8 cellular contexts compared by ENCODE assay signal in the genomic region with DNA sequence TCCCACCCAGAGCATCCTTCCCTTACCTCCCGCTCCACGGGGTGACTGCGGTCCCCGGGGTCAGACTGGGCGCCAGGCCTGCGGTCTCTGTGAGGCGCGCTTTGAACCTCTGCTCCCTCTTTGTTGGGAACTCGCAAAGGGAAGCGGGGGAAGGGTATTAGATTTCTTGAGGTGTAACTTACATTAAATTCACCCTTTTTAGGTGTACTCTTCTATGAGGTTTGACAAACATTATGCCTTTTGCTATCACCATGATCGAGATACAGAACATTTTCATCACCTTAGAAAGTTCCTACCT. TPM values are rescaled to one million over a fixed set of nuclear protein-coding genes. Genes with fewer than 3 reads are reported as not detected.
A peak's percentile ranks its signal among the peaks of the same experiment; 100 is the strongest.
DNase-seq lines count a peak whose midpoint lies in the region; ATAC-seq and TF ChIP-seq lines count a peak whose summit lies in the region.

No MANE protein-coding gene starts in this region.

- CTCF ChIA-PET in IMR-90 (lab: Yijun Ruan, JAX) = interaction anchor here (0.8 to 1.7 kb wide), 4 partner anchors 15 to 174 kb away, joined by 3 to 4 read pairs (median 4); no protein-coding TSS in a partner anchor
- CTCF ChIA-PET in mammary epithelial cell (lab: Charles Lee; ENCODE audit: low non-redundant PET) = interaction anchor here (0.5 kb wide), 1 partner anchor 1333 kb away, joined by 5 read pairs; no protein-coding TSS in a partner anchor

- H3K4me3 ChIP-seq in AG09309 (ENCODE audit: control insufficient read depth, low read depth, low read length) (peak overlapping the region; percentile 65), IMR-90 (ENCODE audit: insufficient read depth, low read depth, low read length) (peak overlapping the region; percentile 87), mammary epithelial cell (replicated peaks in 1 of 3; ENCODE audit: insufficient read depth in 1 of 3, low read depth in 2 of 3, low read length in 3 of 3) (peak overlapping the region; percentile 81 to 95 (median 91)), muscle layer of duodenum (ENCODE audit: low read depth in 1 of 2, low read length in 2 of 2) (peak overlapping the region; percentile 91 to 96)

- in situ Hi-C loops in IMR-90 (cut with MboI; ENCODE audit: low sequenced_read_pairs) (loop anchor here (10.0 kb wide), 1 partner anchor 159 kb away; a partner anchor contains a TSS), mammary epithelial cell (cut with MboI; ENCODE audit: low sequenced_read_pairs in 2 of 2) (loop anchor here in 1 of 2 donors (25.0 kb wide), 1 partner anchor 307 kb away; a partner anchor contains a TSS)

- H3K4me2 ChIP-seq in IMR-90 (ENCODE audit: low read depth, low read length) (peak overlapping the region; percentile 68), mammary epithelial cell (ENCODE audit: insufficient read depth, low read depth, low read length) (peak overlapping the region; percentile 84)

- H3K14ac ChIP-seq in IMR-90 (replicated peaks; ENCODE audit: low read depth, low read length) = peak overlapping the region; percentile 86

- H3K27ac ChIP-seq in IMR-90 (ENCODE audit: insufficient read depth, low read length) = peak overlapping the region; percentile 78
- H3K27ac ChIP-seq in mammary epithelial cell (ENCODE audit: insufficient read depth, low read depth, low read length) = peak overlapping the region; percentile 76
- H3K27ac ChIP-seq in muscle layer of duodenum (ENCODE audit: low read length) = peak overlapping the region; percentile 64

- peak overlapping the region; percentile 83 for H4K91ac ChIP-seq in IMR-90 (ENCODE audit: insufficient read depth, low read depth, low read length)

- peak overlapping the region; percentile 83 for H3K56ac ChIP-seq in IMR-90 (ENCODE audit: extremely low read depth, insufficient read depth, low read length)

- H2AFZ ChIP-seq in IMR-90 (replicated peaks; ENCODE audit: low read length, poor library complexity) = peak overlapping the region; percentile 92
- peak overlapping the region; percentile 100 for H2AFZ ChIP-seq in mammary epithelial cell (ENCODE audit: low read depth, low read length)

- H3K79me2 ChIP-seq in mammary epithelial cell (ENCODE audit: insufficient read depth, low read length) = peaks cover 46% of the 10 kb centered on the region

- no peaks in the 10 kb centered on the region for H3K9me3 ChIP-seq in IMR-90 (ENCODE audit: control insufficient read depth, insufficient read depth, low read length)
- no peaks in the 10 kb centered on the region for H3K9me3 ChIP-seq in mammary epithelial cell (replicated peaks; ENCODE audit: insufficient read depth, low read length)
- H3K9me3 ChIP-seq in muscle layer of duodenum (ENCODE audit: control insufficient read depth in 1 of 2, low read length in 2 of 2) = no peaks in the 10 kb centered on the region

- peak overlapping the region; percentile 75 for H3K4ac ChIP-seq in IMR-90 (ENCODE audit: low read depth, low read length)

- H4K5ac ChIP-seq in IMR-90 (ENCODE audit: low read depth, low read length) = peak overlapping the region; percentile 33; the same call in 1 of the 2 replicates

- H3K79me1 ChIP-seq in IMR-90 (ENCODE audit: low read depth in 1 of 2, low read length in 2 of 2) = peaks cover 15 to 56% of the 10 kb centered on the region in 2 experiments

- no peak for DNase-seq in AG09309 (ENCODE audit: low read depth)
- no peak for DNase-seq in IMR-90
- no peak for DNase-seq in mammary epithelial cell
- DNase-seq in SKM-1 treated with dmso at 0.1 percent for 144 hours (lab: John Stamatoyannopoulos, UW; ENCODE audit: unreplicated experiment) = no peak
- no peak for DNase-seq in cerebellar nuclear complex (lab: John Stamatoyannopoulos, UW)
- DNase-seq in NCI-H748 (lab: John Stamatoyannopoulos, UW; ENCODE audit: unreplicated experiment) = no peak
- DNase-seq in amygdala (lab: John Stamatoyannopoulos, UW) = no peak

- TF ChIP-seq RAD21 in IMR-90 (IDR thresholded peaks at IDR 0.05; ENCODE audit: low read length) = no peak

- peak; percentile 38; the same call in 1 of the 2 replicates for ATAC-seq in IMR-90 (ENCODE audit: low read depth)

- no peak for TF ChIP-seq CTCF in AG09309 (IDR thresholded peaks at IDR 0.05; ENCODE audit: control insufficient read depth, insufficient read depth, low read depth, low read length, missing control alignments)
- no peak for TF ChIP-seq CTCF in IMR-90 (conservative IDR thresholded peaks at IDR 0.05; ENCODE audit: low read depth, low read length)
- no peak for TF ChIP-seq CTCF in mammary epithelial cell (conservative IDR thresholded peaks at IDR 0.05 in 1 of 2, IDR thresholded peaks at IDR 0.05 in 1 of 2; ENCODE audit: extremely low read depth in 1 of 2, insufficient read depth in 1 of 2, low read depth in 1 of 2, low read length in 2 of 2)

- BruUV-seq in IMR-90 (replicated peaks; lab: Mats Ljungman, UMichigan) (no TSS peak), mammary epithelial cell (replicated peaks; lab: Mats Ljungman, UMichigan) (no TSS peak)

- peak overlapping the region; percentile 72 for H2AK5ac ChIP-seq in IMR-90 (ENCODE audit: low read depth, low read length)

- H3K36me3 ChIP-seq in IMR-90 (ENCODE audit: control insufficient read depth, insufficient read depth, low read length) (peaks cover under 1% of the 10 kb centered on the region; the same call in 1 of the 2 replicates), mammary epithelial cell (ENCODE audit: insufficient read depth, low read length) (no peaks in the 10 kb centered on the region), muscle layer of duodenum (ENCODE audit: control insufficient read depth in 1 of 2, insufficient read depth in 2 of 2, low read length in 2 of 2) (no peaks in the 10 kb centered on the region)

- peaks cover 4% of the 10 kb centered on the region; the same call in 1 of the 2 replicates for H3K9me1 ChIP-seq in IMR-90 (ENCODE audit: insufficient read depth, low read length)

- peak overlapping the region; percentile 84 for H3K9ac ChIP-seq in IMR-90 (ENCODE audit: low read depth, low read length)
- H3K9ac ChIP-seq in mammary epithelial cell (ENCODE audit: insufficient read depth, low read length) = peak overlapping the region; percentile 76

- H4K8ac ChIP-seq in IMR-90 (ENCODE audit: low read depth in 2 of 2, low read length in 2 of 2) = peak overlapping the region; percentile 57 to 67

- H3K23ac ChIP-seq in IMR-90 (ENCODE audit: low read depth, low read length) = peak overlapping the region; percentile 79

- intact Hi-C loops in IMR-90 (cut with micrococcal nuclease) (loop anchor here (5.0 to 10.0 kb wide), 3 partner anchors 92 to 191 kb away; a partner anchor contains a TSS), mammary epithelial cell (cut with micrococcal nuclease) (no loop called here)

- H2BK20ac ChIP-seq in IMR-90 (ENCODE audit: low read depth, low read length) = no peak overlapping the region

- no peak for TF ChIP-seq POLR2A in IMR-90 (IDR thresholded peaks at IDR 0.05; ENCODE audit: low read depth, low read length)

- POLR2A ChIA-PET in IMR-90 (lab: Charles Lee; ENCODE audit: unreplicated experiment) = no interaction called here

- dilution Hi-C loops in IMR-90 (cut with HindIII; ENCODE audit: low sequenced_read_pairs, unreplicated experiment) = no loop called here
- dilution Hi-C loops in mammary epithelial cell (cut with HindIII; ENCODE audit: low sequenced_read_pairs) = no loop called here

- H4K20me1 ChIP-seq in IMR-90 (ENCODE audit: insufficient read depth, low read length) = no peaks in the 10 kb centered on the region
- H4K20me1 ChIP-seq in mammary epithelial cell (ENCODE audit: insufficient read depth, low read length) = no peaks in the 10 kb centered on the region

- H2BK5ac ChIP-seq in IMR-90 (ENCODE audit: low read depth, low read length, poor library complexity, severe bottlenecking) = peak overlapping the region; percentile 65

- WGBS in IMR-90 (ENCODE audit: extremely low coverage in 2 of 2, insufficient read length in 1 of 2), 2 experiments = no CpG with 5 or more reads among the region's 11 CpGs
- 0% methylated on average over 6 of the region's 11 CpGs for WGBS in mammary epithelial cell (ENCODE audit: low coverage, missing lambda C conversion rate)

- H3K4me1 ChIP-seq in IMR-90 (ENCODE audit: control insufficient read depth, insufficient read depth, low read length) (peaks cover 5% of the 10 kb centered on the region), mammary epithelial cell (ENCODE audit: insufficient read depth, low read length) (peaks cover 7% of the 10 kb centered on the region), muscle layer of duodenum (ENCODE audit: control insufficient read depth in 1 of 2, insufficient read depth in 2 of 2, low read length in 2 of 2) (peaks cover 0 to 30% of the 10 kb centered on the region in 2 donors)

- H3K27me3 ChIP-seq in IMR-90 (ENCODE audit: control insufficient read depth, insufficient read depth, low read length) = no peaks in the 10 kb centered on the region
- no peaks in the 10 kb centered on the region for H3K27me3 ChIP-seq in mammary epithelial cell (ENCODE audit: insufficient read depth, low read length)
- H3K27me3 ChIP-seq in muscle layer of duodenum (ENCODE audit: low read depth, low read length) = no peaks in the 10 kb centered on the region

- 0 out of 2 replicates have a peak overlapping the region, but pooled peaks have one; percentile 60 for H2BK120ac ChIP-seq in IMR-90 (ENCODE audit: low read depth, low read length)

- H2BK15ac ChIP-seq in IMR-90 (ENCODE audit: low read depth, low read length) = no peak overlapping the region

- H3K18ac ChIP-seq in IMR-90 (ENCODE audit: low read depth, low read length) = 0 out of 2 replicates have a peak overlapping the region, but pooled peaks have one; percentile 13

- peak overlapping the region; percentile 85 for H2AK9ac ChIP-seq in IMR-90 (replicated peaks; ENCODE audit: low read depth, low read length, poor library complexity)

TF ChIP-seq in IMR-90, 13 proteins besides CTCF, POLR2A, EP300 and RAD21 (continues in another document):
- TF ChIP-seq BHLHE40 (IDR thresholded peaks at IDR 0.05; ENCODE audit: low read depth, low read length) (no peak), RCOR1 (IDR thresholded peaks at IDR 0.05; ENCODE audit: insufficient replicate concordance, low read length) (no peak), FOS (IDR thresholded peaks at IDR 0.05; ENCODE audit: low read depth, low read length) (no peak), RFX5 (IDR thresholded peaks at IDR 0.05; ENCODE audit: low read depth, low read length) (no peak), CEBPB (IDR thresholded peaks at IDR 0.05; ENCODE audit: low read depth, low read length) (no peak), MAFK (IDR thresholded peaks at IDR 0.05; ENCODE audit: low read depth, low read length) (no peak), MXI1 (IDR thresholded peaks at IDR 0.05; ENCODE audit: borderline replicate concordance, low read depth, low read length) (no peak)

RNA-seq across cellular contexts. Expression of a gene that starts 0.6 kb away (rescaled TPM):
- total RNA-seq in IMR-90 (2012; rRNA removed) = 7.0 and 14.4 TPM in 2 replicates
- polyA plus RNA-seq in IMR-90 (2012; rRNA removed) = 5.9 and 8.9 TPM in 2 replicates
- polyA plus RNA-seq in IMR-90 (2012; cell fraction: cytosol; rRNA removed) = 0.92 and 1.5 TPM in 2 replicates
- polyA plus RNA-seq in IMR-90 (2012; cell fraction: nucleus; rRNA removed; ENCODE audit: low replicate concordance) = 1.2 and 3.3 TPM in 2 replicates
- 10 to 100 TPM; 10.0 to 16.0 TPM for total RNA-seq in mammary epithelial cell
- polyA plus RNA-seq in mammary epithelial cell = 7.9 TPM
- polyA minus RNA-seq in mammary epithelial cell = 7.8 TPM
